ENCODE assay signal across 17 cellular contexts in genomic region chr2:6202756-6203155, GRCh38.
"Had no signal": no experiment of that assay in that cellular context is flagged by ENCODE, and none has a peak within 500 bp of the region (broad histone marks: within the 10 kb centered on the region; RNA-seq: fewer than 3 reads in every experiment).

No MANE protein-coding gene starts in this region.

- H3K4me1 Mint-ChIP-seq: activated CD8-positive, alpha-beta memory T cell treated with anti-CD3 and anti-CD28 coated beads, Interleukin-2, amount 10 ng/mL, durations not matched to agents 7 days and 5 days; T-cell had no signal

- H3K4me1 ChIP-seq: psoas muscle, sigmoid colon had no signal

- H3K27ac ChIP-seq: psoas muscle, sigmoid colon had no signal

- DNase-seq: activated CD4-positive, alpha-beta T cell treated with anti-CD3 and anti-CD28 coated beads for 1 hour; activated CD4-positive, alpha-beta T cell treated with anti-CD3 and anti-CD28 coated beads, Interleukin-2, amount 50 U/mL, for 48 hours; activated CD8-positive, alpha-beta memory T cell treated with anti-CD3 and anti-CD28 coated beads, Interleukin-2, amount 10 ng/mL, durations not matched to agents 7 days and 5 days; activated effector memory CD4-positive, alpha-beta T cell treated with anti-CD3 and anti-CD28 coated beads, Interleukin-2, amount 50 U/mL, for 16 hours; activated T-cell treated with anti-CD3 and anti-CD28 coated beads, Interleukin-2, amount 50 U/mL, for 4 hours; amniotic stem cell; cerebellar nuclear complex; psoas muscle; sigmoid colon; stimulated activated CD4-positive, alpha-beta T cell treated with anti-CD3 and anti-CD28 coated beads, Interleukin-4, amount 100 ng/mL, for 1 hour; stimulated activated CD8-positive, alpha-beta memory T cell treated with anti-CD3 and anti-CD28 coated beads, Interleukin-4, amount 100 ng/mL, for 48 hours; stimulated activated naive CD8-positive, alpha-beta T cell treated with anti-CD3 and anti-CD28 coated beads, Interleukin-15, Interleukin-2, amounts not matched to agents 100 U/mL and 50 U/mL, for 24 hours; T-cell; T1000 had no signal

- H3K27ac Mint-ChIP-seq: activated CD8-positive, alpha-beta memory T cell treated with anti-CD3 and anti-CD28 coated beads, Interleukin-2, amount 10 ng/mL, durations not matched to agents 7 days and 5 days; activated naive CD4-positive, alpha-beta T cell treated with anti-CD3 and anti-CD28 coated beads, Interleukin-2, amount 50 U/mL, for 72 hours; dendritic cell treated with granulocyte-macrophage colony-stimulating factor and Interleukin-4, amounts not matched to agents 40 ng/mL and 50 ng/mL, for 4 days; T-cell had no signal

- H3K4me3 ChIP-seq: psoas muscle, sigmoid colon had no signal

- H3K36me3 Mint-ChIP-seq: activated CD8-positive, alpha-beta memory T cell treated with anti-CD3 and anti-CD28 coated beads, Interleukin-2, amount 10 ng/mL, durations not matched to agents 7 days and 5 days; activated naive CD4-positive, alpha-beta T cell treated with anti-CD3 and anti-CD28 coated beads, Interleukin-2, amount 50 U/mL, for 72 hours; T-cell had no signal

- H3K4me3 Mint-ChIP-seq: activated CD8-positive, alpha-beta memory T cell treated with anti-CD3 and anti-CD28 coated beads, Interleukin-2, amount 10 ng/mL, durations not matched to agents 7 days and 5 days; activated T-cell treated with anti-CD3 and anti-CD28 coated beads, Interleukin-2, amount 50 U/mL, for 4 hours; brain; dendritic cell treated with granulocyte-macrophage colony-stimulating factor and Interleukin-4, amounts not matched to agents 40 ng/mL and 50 ng/mL, for 4 days; T-cell had no signal

- H3K27me3 Mint-ChIP-seq: activated CD8-positive, alpha-beta memory T cell treated with anti-CD3 and anti-CD28 coated beads, Interleukin-2, amount 10 ng/mL, durations not matched to agents 7 days and 5 days; dendritic cell treated with granulocyte-macrophage colony-stimulating factor and Interleukin-4, amounts not matched to agents 40 ng/mL and 50 ng/mL, for 4 days had no signal

- H3K27me3 ChIP-seq: sigmoid colon had no signal

- H3K36me3 ChIP-seq: sigmoid colon had no signal

- ATAC-seq: activated CD8-positive, alpha-beta memory T cell treated with anti-CD3 and anti-CD28 coated beads, Interleukin-2, amount 10 ng/mL, durations not matched to agents 7 days and 5 days; activated naive CD4-positive, alpha-beta T cell treated with anti-CD3 and anti-CD28 coated beads, Interleukin-2, amount 50 U/mL, for 72 hours; activated T-cell treated with anti-CD3 and anti-CD28 coated beads, Interleukin-2, amount 50 U/mL, for 4 hours; psoas muscle; stimulated activated naive CD8-positive, alpha-beta T cell treated with anti-CD3 and anti-CD28 coated beads, Interleukin-15, Interleukin-2, amounts not matched to agents 100 U/mL and 50 U/mL, for 24 hours; T-cell had no signal
